ENCODE assay signal across 21 cellular contexts in the genomic region with DNA sequence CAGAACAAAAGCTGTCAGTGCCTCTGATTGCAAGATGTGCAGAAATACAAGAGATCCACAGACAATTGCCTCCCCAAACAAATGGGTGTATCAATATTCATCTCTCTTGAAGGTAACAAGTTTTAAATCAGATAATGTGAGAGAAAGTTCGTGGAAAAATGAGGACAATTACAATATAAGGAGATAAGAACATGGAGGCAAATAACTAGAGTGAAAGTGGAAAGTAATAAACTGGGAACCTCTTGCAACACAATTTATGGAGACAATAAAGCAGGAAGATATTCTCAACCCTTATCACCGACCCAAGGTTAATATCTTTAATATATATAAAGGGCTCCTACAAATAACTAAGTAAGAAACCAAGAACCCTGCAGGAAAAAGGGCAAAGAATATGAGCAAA. TPM values are rescaled to one million over a fixed set of nuclear protein-coding genes. Genes with fewer than 3 reads are reported as not detected.
DNase-seq lines count a peak whose midpoint lies in the region; ATAC-seq, FAIRE-seq and TF ChIP-seq lines count a peak whose summit lies in the region.
"Had no signal": no experiment of that assay in that cellular context is flagged by ENCODE, and none has a peak within 500 bp of the region (broad histone marks: within the 10 kb centered on the region; RNA-seq: fewer than 3 reads in every experiment).

No MANE protein-coding gene starts in this region.

- 17 to 41% (median 20%) methylated on average over 2 of the region's 2 CpGs for WGBS in small intestine, 3 donors
- WGBS in psoas muscle, 3 donors: 64 to 69% (median 67%) methylated on average over 2 of the region's 2 CpGs

- no peaks in the 10 kb centered on the region for H3K27me3 ChIP-seq in Peyer's patch
- H3K27me3 ChIP-seq in small intestine (ENCODE audit: control insufficient read depth in 2 of 2, insufficient read depth in 2 of 2, low read length in 2 of 2): no peaks in the 10 kb centered on the region
- H3K27me3 ChIP-seq in psoas muscle (ENCODE audit: insufficient read depth in 3 of 3, low read length in 2 of 3): no peaks in the 10 kb centered on the region

- H3K27ac ChIP-seq in Peyer's patch (peak overlapping the region in 3 of 4 donors; percentile 32 to 86 (median 77)), small intestine (ENCODE audit: low read depth in 1 of 2, low read length in 1 of 2) (no peak overlapping the region), psoas muscle (no peak overlapping the region)
- H3K27ac ChIP-seq: C4-2B had no signal

- H3K27me3 Mint-ChIP-seq in glutamatergic neuron (ENCODE audit: unreplicated experiment): peaks cover 4% of the 10 kb centered on the region

- intact Hi-C loops in psoas muscle (cut with DNase I): no loop called here

- ATAC-seq in HG03139 (IDR thresholded peaks at IDR 0.05; ENCODE audit: unreplicated experiment): no peak
- ATAC-seq in psoas muscle: no peak
- ATAC-seq: HCT116 had no signal

- DNase-seq in Peyer's patch (no peak), fibroblast of villous mesenchyme (ENCODE audit: low read depth) (peak; percentile 10), small intestine (peak; percentile 85), psoas muscle (no peak), middle frontal gyrus (ENCODE audit: extremely low spot score, low spot score) (no peak), glutamatergic neuron (no peak)
- DNase-seq: ACHN; AML-193; CD4-positive, alpha-beta memory T cell; DMS79 treated with DMSO at 0.1 percent for 48 hours; GF-D8; GOT3; H7; HFFc6 had no signal

- FAIRE-seq in small intestine (lab: Jason Lieb, UNC): no peak
- FAIRE-seq: A204.1, HTR-8/SVneo had no signal

- H3K9me3 ChIP-seq in Peyer's patch (peaks cover 0 to 3% (median 0%) of the 10 kb centered on the region in 4 donors), small intestine (ENCODE audit: control insufficient read depth, low read depth) (no peaks in the 10 kb centered on the region), psoas muscle (no peaks in the 10 kb centered on the region)

- H3K36me3 ChIP-seq in Peyer's patch: no peaks in the 10 kb centered on the region
- no peaks in the 10 kb centered on the region for H3K36me3 ChIP-seq in small intestine (ENCODE audit: control insufficient read depth in 2 of 2, insufficient read depth in 2 of 2, low read length in 2 of 2)
- H3K36me3 ChIP-seq in psoas muscle (ENCODE audit: insufficient read depth in 1 of 2, low read depth in 1 of 2): no peaks in the 10 kb centered on the region

- H3K4me1 Mint-ChIP-seq in glutamatergic neuron (ENCODE audit: low read depth, unreplicated experiment): peaks cover 3% of the 10 kb centered on the region
- H3K4me1 Mint-ChIP-seq: IgD-negative memory B cell had no signal

- no peak overlapping the region for H3K4me3 Mint-ChIP-seq in glutamatergic neuron (ENCODE audit: unreplicated experiment)
- H3K4me3 Mint-ChIP-seq: HFFc6, IgD-negative memory B cell had no signal

- H3K4me3 ChIP-seq in Peyer's patch: peak overlapping the region in 2 of 4 donors; percentile 3 to 12
- no peak overlapping the region for H3K4me3 ChIP-seq in fibroblast of villous mesenchyme (ENCODE audit: low read depth, low read length)
- no peak overlapping the region for H3K4me3 ChIP-seq in small intestine (ENCODE audit: low read depth in 1 of 2, low read length in 2 of 2)
- no peak overlapping the region for H3K4me3 ChIP-seq in psoas muscle

- H3K27ac Mint-ChIP-seq in glutamatergic neuron (ENCODE audit: unreplicated experiment): no peak overlapping the region
- H3K27ac Mint-ChIP-seq: HFFc6, IgD-negative memory B cell had no signal

- peaks cover 1% of the 10 kb centered on the region for H3K9me3 Mint-ChIP-seq in glutamatergic neuron (ENCODE audit: unreplicated experiment)

- H3K4me1 ChIP-seq in Peyer's patch (peaks cover 0 to 18% (median 3%) of the 10 kb centered on the region in 4 donors), small intestine (ENCODE audit: control insufficient read depth in 2 of 2, insufficient read depth in 1 of 2, low read depth in 1 of 2, low read length in 1 of 2) (peaks cover 2% of the 10 kb centered on the region in 2 donors), psoas muscle (no peaks in the 10 kb centered on the region)

- peaks cover 5% of the 10 kb centered on the region for H3K36me3 Mint-ChIP-seq in glutamatergic neuron (ENCODE audit: unreplicated experiment)

- no peak for TF ChIP-seq CTCF in Peyer's patch (IDR thresholded peaks at IDR 0.05)
- no peak for TF ChIP-seq CTCF in fibroblast of villous mesenchyme (IDR thresholded peaks at IDR 0.05; ENCODE audit: insufficient read depth, low read depth, low read length)
- TF ChIP-seq CTCF in psoas muscle (IDR thresholded peaks at IDR 0.05): no peak
- no peak for TF ChIP-seq CTCF in glutamatergic neuron (IDR thresholded peaks at IDR 0.05; ENCODE audit: partially characterized antibody, unreplicated experiment)

- no peak for TF ChIP-seq POLR2A in Peyer's patch (IDR thresholded peaks at IDR 0.05)

RNA-seq across cellular contexts. Expression of gene KRT19, which starts 14.2 kb away (rescaled TPM):
- total RNA-seq in Peyer's patch (1,000 to 10,000 TPM in 3 of 4 donors, 100 to 1,000 TPM in 1; 357 to 5,327 (median 3,312) TPM), fibroblast of villous mesenchyme (579 and 604 TPM in 2 replicates), psoas muscle (1 to 10 TPM in 2 of 4 donors, under 1 TPM in 2; 0.32 to 1.7 (median 0.73) TPM), glutamatergic neuron (ENCODE audit: unreplicated experiment) (0.69 TPM)
- polyA plus RNA-seq in small intestine (1,000 to 10,000 TPM; 1,124 to 1,607 (median 1,420) TPM), psoas muscle (1 to 10 TPM; 1.1 to 2.1 (median 1.2) TPM)
- total RNA-seq: CD4-positive, alpha-beta memory T cell had no signal
- polyA plus RNA-seq: CD4-positive, alpha-beta memory T cell; IgD-negative memory B cell had no signal

RNA-seq across cellular contexts. Expression of gene KRT15, which starts 23.7 kb away (rescaled TPM):
- total RNA-seq in Peyer's patch: 10 to 100 TPM; 12.3 to 44.5 (median 28.8) TPM
- total RNA-seq in fibroblast of villous mesenchyme: 0.43 and 1.3 TPM in 2 replicates
- 10 to 100 TPM in 2 of 3 donors, 1 to 10 TPM in 1; 2.5 to 18.9 (median 10.7) TPM for polyA plus RNA-seq in small intestine
- total RNA-seq in psoas muscle: under 1 TPM in 1 of 4 donors, not detected in 3; 0.11 TPM
- polyA plus RNA-seq in psoas muscle: under 1 TPM; 0.08 to 0.56 (median 0.26) TPM
- total RNA-seq in glutamatergic neuron (ENCODE audit: unreplicated experiment): not detected
- total RNA-seq: CD4-positive, alpha-beta memory T cell had no signal
- polyA plus RNA-seq: CD4-positive, alpha-beta memory T cell; IgD-negative memory B cell had no signal

RNA-seq across cellular contexts. Expression of gene KRT9, which starts 29.5 kb away (rescaled TPM):
- total RNA-seq in Peyer's patch (not detected), fibroblast of villous mesenchyme (not detected in 2 replicates), psoas muscle (not detected), glutamatergic neuron (ENCODE audit: unreplicated experiment) (not detected)
- polyA plus RNA-seq in small intestine (under 1 TPM in 1 of 3 donors, not detected in 2; 0.15 TPM), psoas muscle (under 1 TPM in 1 of 3 donors, not detected in 2; 0.01 TPM)
- total RNA-seq: CD4-positive, alpha-beta memory T cell; H7; HFFc6 had no signal
- polyA plus RNA-seq: BJ; CD4-positive, alpha-beta memory T cell; IgD-negative memory B cell had no signal

RNA-seq across cellular contexts. Expression of gene KRT13, which starts 36.9 kb away (rescaled TPM):
- total RNA-seq in Peyer's patch (1 to 10 TPM in 1 of 4 donors, not detected in 3; 2.5 TPM), fibroblast of villous mesenchyme (not detected in 2 replicates), psoas muscle (1 to 10 TPM in 2 of 4 donors, not detected in 2; 1.3 to 2.7 TPM), glutamatergic neuron (ENCODE audit: unreplicated experiment) (not detected)
- polyA plus RNA-seq in small intestine (10 to 100 TPM; 10.3 to 37.6 (median 26.2) TPM), psoas muscle (1 to 10 TPM in 2 of 3 donors, under 1 TPM in 1; 0.13 to 3.3 (median 2.8) TPM)
- total RNA-seq: CD4-positive, alpha-beta memory T cell; H7; HFFc6 had no signal
- polyA plus RNA-seq: CD4-positive, alpha-beta memory T cell; IgD-negative memory B cell had no signal

RNA-seq across cellular contexts. Expression of gene KRT14, which starts 44.3 kb away (rescaled TPM):
- 1 to 10 TPM; 3.4 to 8.9 (median 6.3) TPM for total RNA-seq in Peyer's patch
- total RNA-seq in fibroblast of villous mesenchyme: not detected in 2 replicates
- 1 to 10 TPM in 2 of 3 donors, under 1 TPM in 1; 0.33 to 2.2 (median 1.1) TPM for polyA plus RNA-seq in small intestine
- total RNA-seq in psoas muscle: under 1 TPM in 2 of 4 donors, not detected in 2; 0.32 to 0.54 TPM
- polyA plus RNA-seq in psoas muscle: under 1 TPM; 0.03 to 0.17 (median 0.10) TPM
- total RNA-seq in glutamatergic neuron (ENCODE audit: unreplicated experiment): not detected
- total RNA-seq: CD4-positive, alpha-beta memory T cell; H7 had no signal
- polyA plus RNA-seq: CD4-positive, alpha-beta memory T cell; IgD-negative memory B cell had no signal

Comparison
In these comparisons a context has a peak if more than half of its experiments do, and no peak if none do; other contexts are left out.
1. DNase-seq: peak in fibroblast of villous mesenchyme (single experiment) and small intestine (single experiment); none in Peyer's patch (0 of 3), psoas muscle (0 of 2), middle frontal gyrus (single experiment) and glutamatergic neuron (single experiment).
2. H3K27ac ChIP-seq: peak in Peyer's patch (3 of 4); none in small intestine (0 of 2) and psoas muscle (single experiment).
3. RNA of gene KRT19, which starts 14.2 kb away (total RNA-seq): 357 to 5,327 TPM in Peyer's patch and 579 to 604 TPM in fibroblast of villous mesenchyme; 0.32 to 1.7 TPM in psoas muscle and 0.69 TPM in glutamatergic neuron (single experiment); every median in the first group is over 100 times any median in the second.